ENCODE assay signal across 1 cellular context in the genomic region with DNA sequence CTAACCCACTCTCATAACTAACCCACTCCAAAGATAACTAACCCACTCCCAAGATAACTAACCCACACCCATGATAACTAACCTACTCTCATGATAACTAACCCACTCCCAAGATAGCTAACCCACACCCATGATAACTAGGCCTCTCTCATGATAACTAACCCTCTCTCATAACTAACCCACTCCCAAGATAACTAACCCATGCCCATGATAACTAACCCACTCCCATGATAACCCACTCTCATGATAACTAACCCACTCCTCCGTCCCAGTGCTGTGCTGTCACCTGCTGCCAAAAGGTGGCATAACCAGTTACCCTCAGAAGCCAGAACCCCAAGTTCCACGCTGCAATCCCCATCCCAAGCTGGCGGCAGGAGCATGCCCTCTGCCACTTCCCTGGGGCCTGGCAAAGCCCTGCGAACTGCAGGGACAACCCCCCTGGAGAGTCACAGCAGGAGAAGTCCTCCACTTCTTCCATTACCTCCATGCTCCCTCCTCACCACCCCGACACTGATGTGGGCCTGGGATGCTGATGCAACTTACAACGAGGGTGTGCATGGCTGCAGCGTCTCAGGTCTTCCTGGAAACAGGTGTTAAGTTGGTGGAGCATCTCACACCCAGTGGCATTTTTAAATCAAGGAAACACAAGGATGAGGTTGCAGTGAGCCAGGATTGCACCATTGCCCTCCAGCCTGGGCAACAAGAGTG.
TF ChIP-seq lines count a peak whose summit lies in the region.

No MANE protein-coding gene starts in this region.

TF ChIP-seq in A549, 52 proteins besides CTCF, POLR2A, EP300 and RAD21 (continued from another document):
- TF ChIP-seq, protein P1, sequence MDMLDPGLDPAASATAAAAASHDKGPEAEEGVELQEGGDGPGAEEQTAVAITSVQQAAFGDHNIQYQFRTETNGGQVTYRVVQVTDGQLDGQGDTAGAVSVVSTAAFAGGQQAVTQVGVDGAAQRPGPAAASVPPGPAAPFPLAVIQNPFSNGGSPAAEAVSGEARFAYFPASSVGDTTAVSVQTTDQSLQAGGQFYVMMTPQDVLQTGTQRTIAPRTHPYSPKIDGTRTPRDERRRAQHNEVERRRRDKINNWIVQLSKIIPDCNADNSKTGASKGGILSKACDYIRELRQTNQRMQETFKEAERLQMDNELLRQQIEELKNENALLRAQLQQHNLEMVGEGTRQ (IDR thresholded peaks at IDR 0.05): no peak
- TF ChIP-seq, protein P2, sequence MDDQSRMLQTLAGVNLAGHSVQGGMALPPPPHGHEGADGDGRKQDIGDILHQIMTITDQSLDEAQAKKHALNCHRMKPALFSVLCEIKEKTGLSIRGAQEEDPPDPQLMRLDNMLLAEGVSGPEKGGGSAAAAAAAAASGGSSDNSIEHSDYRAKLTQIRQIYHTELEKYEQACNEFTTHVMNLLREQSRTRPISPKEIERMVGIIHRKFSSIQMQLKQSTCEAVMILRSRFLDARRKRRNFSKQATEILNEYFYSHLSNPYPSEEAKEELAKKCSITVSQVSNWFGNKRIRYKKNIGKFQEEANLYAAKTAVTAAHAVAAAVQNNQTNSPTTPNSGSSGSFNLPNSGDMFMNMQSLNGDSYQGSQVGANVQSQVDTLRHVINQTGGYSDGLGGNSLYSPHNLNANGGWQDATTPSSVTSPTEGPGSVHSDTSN (IDR thresholded peaks at IDR 0.05): no peak
- TF ChIP-seq, protein P3, sequence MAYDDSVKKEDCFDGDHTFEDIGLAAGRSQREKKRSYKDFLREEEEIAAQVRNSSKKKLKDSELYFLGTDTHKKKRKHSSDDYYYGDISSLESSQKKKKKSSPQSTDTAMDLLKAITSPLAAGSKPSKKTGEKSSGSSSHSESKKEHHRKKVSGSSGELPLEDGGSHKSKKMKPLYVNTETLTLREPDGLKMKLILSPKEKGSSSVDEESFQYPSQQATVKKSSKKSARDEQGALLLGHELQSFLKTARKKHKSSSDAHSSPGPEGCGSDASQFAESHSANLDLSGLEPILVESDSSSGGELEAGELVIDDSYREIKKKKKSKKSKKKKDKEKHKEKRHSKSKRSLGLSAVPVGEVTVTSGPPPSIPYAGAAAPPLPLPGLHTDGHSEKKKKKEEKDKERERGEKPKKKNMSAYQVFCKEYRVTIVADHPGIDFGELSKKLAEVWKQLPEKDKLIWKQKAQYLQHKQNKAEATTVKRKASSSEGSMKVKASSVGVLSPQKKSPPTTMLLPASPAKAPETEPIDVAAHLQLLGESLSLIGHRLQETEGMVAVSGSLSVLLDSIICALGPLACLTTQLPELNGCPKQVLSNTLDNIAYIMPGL (CRISPR knock-in tag; IDR thresholded peaks at IDR 0.05; ENCODE audit: borderline replicate concordance): no peak
- no peak for TF ChIP-seq CHD4 (IDR thresholded peaks at IDR 0.05; ENCODE audit: borderline replicate concordance)
- TF ChIP-seq BHLHE40 (IDR thresholded peaks at IDR 0.05; ENCODE audit: low read depth, low read length): no peak
